In genomic region chr2:7182525-7182924, GRCh38 we compare ENCODE assay signal across 34 cellular contexts.
"Had no signal": no experiment of that assay in that cellular context is flagged by ENCODE, and none has a peak within 500 bp of the region (broad histone marks: within the 10 kb centered on the region; RNA-seq: fewer than 3 reads in every experiment).

No MANE protein-coding gene starts in this region.

- H3K27me3 ChIP-seq: adrenal gland, ascending aorta, body of pancreas, brain microvascular endothelial cell, breast epithelium, cardiac muscle cell had no signal

- H3K4me1 ChIP-seq: adrenal gland, ascending aorta, body of pancreas, breast epithelium had no signal

- ATAC-seq: activated naive CD4-positive, alpha-beta T cell treated with anti-CD3 and anti-CD28 coated beads, Interleukin-2, amount 50 U/mL, for 72 hours; activated naive CD8-positive, alpha-beta T cell treated with anti-CD3 and anti-CD28 coated beads, Interleukin-2, amount 50 U/mL, for 24 hours; activated T-cell treated with anti-CD3 and anti-CD28 coated beads, Interleukin-2, amount 50 U/mL, for 4 hours; activated T-cell treated with anti-CD3 and anti-CD28 coated beads, Interleukin-2, amount 50 U/mL, for 72 hours; activated T-helper 17 cell treated with anti-CD3 and anti-CD28 coated beads, Interleukin-2, amount 50 U/mL, for 72 hours; body of pancreas had no signal

- H3K36me3 ChIP-seq: adrenal gland, ascending aorta, brain microvascular endothelial cell, breast epithelium, cardiac muscle cell had no signal

- H3K27ac ChIP-seq: adrenal gland, ascending aorta, body of pancreas, brain microvascular endothelial cell, breast epithelium, cardiac muscle cell had no signal

- DNase-seq: activated effector memory CD4-positive, alpha-beta T cell treated with anti-CD3 and anti-CD28 coated beads, Interleukin-2, amount 50 U/mL, for 16 hours; activated effector memory CD4-positive, alpha-beta T cell treated with Interleukin-2 at 50 U/mL for 16 hours; activated gamma-delta T cell; activated gamma-delta T cell treated with Interleukin-2 at 50 U/mL for 16 hours; activated naive CD4-positive, alpha-beta T cell; activated naive CD4-positive, alpha-beta T cell treated with anti-CD3 and anti-CD28 coated beads for 36 hours; activated naive CD4-positive, alpha-beta T cell treated with anti-CD3 and anti-CD28 coated beads, Interleukin-2, amount 10 ng/mL, durations not matched to agents 7 days and 5 days; activated naive CD4-positive, alpha-beta T cell treated with anti-CD3 and anti-CD28 coated beads, Interleukin-2, amount 50 U/mL, for 16 hours; activated naive CD4-positive, alpha-beta T cell treated with Interleukin-2 at 50 U/mL for 16 hours; activated naive CD8-positive, alpha-beta T cell treated with anti-CD3 and anti-CD28 coated beads for 36 hours; activated naive CD8-positive, alpha-beta T cell treated with anti-CD3 and anti-CD28 coated beads, Interleukin-2, amount 10 ng/mL, durations not matched to agents 7 days and 5 days; activated naive CD8-positive, alpha-beta T cell treated with anti-CD3 and anti-CD28 coated beads, Interleukin-2, amount 50 U/mL, for 24 hours; activated T-cell treated with anti-CD3 and anti-CD28 coated beads, Interleukin-2, amount 50 U/mL, for 1 hour; activated T-cell treated with anti-CD3 and anti-CD28 coated beads, Interleukin-2, amount 50 U/mL, for 24 hours; activated T-cell treated with anti-CD3 and anti-CD28 coated beads, Interleukin-2, amount 50 U/mL, for 4 hours; activated T-cell treated with anti-CD3 and anti-CD28 coated beads, Interleukin-2, amount 50 U/mL, for 48 hours; activated T-cell treated with anti-CD3 and anti-CD28 coated beads, Interleukin-2, amount 50 U/mL, for 72 hours; adrenal gland; amniotic stem cell; amygdala; anterior cingulate cortex; aorta; body of pancreas; brain microvascular endothelial cell; caudate nucleus; central memory CD4-positive, alpha-beta T cell; cerebellar nuclear complex had no signal

- H3K4me3 ChIP-seq: adrenal gland, ascending aorta, body of pancreas, breast epithelium, cardiac muscle cell had no signal

- H3K9me3 ChIP-seq: adrenal gland, ascending aorta, body of pancreas, breast epithelium had no signal

- FAIRE-seq: astrocyte, bronchial epithelial cell had no signal
